ENCODE assay signal across 9 cellular contexts in the genomic region with DNA sequence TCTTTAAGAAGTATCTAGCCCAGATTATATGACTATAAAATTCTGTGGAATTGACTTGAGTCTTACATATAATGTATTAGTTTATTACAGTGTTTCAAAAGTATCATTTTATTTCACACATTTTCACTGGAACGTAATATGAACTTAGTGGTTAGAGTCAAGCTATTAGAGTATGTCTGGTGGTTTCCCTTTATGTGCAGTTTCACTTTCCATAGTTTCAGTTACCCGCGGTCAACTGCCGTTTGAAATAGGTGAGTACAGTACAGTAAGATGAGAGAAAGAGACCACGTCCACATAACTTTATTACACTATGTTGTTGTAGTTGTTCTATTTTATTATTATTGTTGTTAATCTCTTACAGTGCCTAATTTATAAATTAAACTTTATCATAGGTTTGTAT. TPM values are rescaled to one million over a fixed set of nuclear protein-coding genes. Genes with fewer than 3 reads are reported as not detected.
DNase-seq lines count a peak whose midpoint lies in the region; ATAC-seq, FAIRE-seq and TF ChIP-seq lines count a peak whose summit lies in the region.
"Had no signal": no experiment of that assay in that cellular context is flagged by ENCODE, and none has a peak within 500 bp of the region (broad histone marks: within the 10 kb centered on the region; RNA-seq: fewer than 3 reads in every experiment).

No MANE protein-coding gene starts in this region.

- H3K27me3 Mint-ChIP-seq in CD8-positive, alpha-beta T cell (ENCODE audit: low read depth) = no peaks in the 10 kb centered on the region
- no peaks in the 10 kb centered on the region for H3K27me3 Mint-ChIP-seq in T-helper 2 cell treated with Interferon-gamma antibody and Interleukin-4, amounts not matched to agents 5 μg/mL and 100 μg/mL, for 36 hours (ENCODE audit: low read depth)
- no peaks in the 10 kb centered on the region for H3K27me3 Mint-ChIP-seq in WTC11 (ENCODE audit: low read depth)

- H3K4me1 Mint-ChIP-seq in CD8-positive, alpha-beta T cell (ENCODE audit: low read depth) = peaks cover 23% of the 10 kb centered on the region
- peaks cover 10% of the 10 kb centered on the region for H3K4me1 Mint-ChIP-seq in T-helper 2 cell treated with Interferon-gamma antibody and Interleukin-4, amounts not matched to agents 5 μg/mL and 100 μg/mL, for 36 hours (ENCODE audit: low read depth)
- H3K4me1 Mint-ChIP-seq in WTC11 = no peaks in the 10 kb centered on the region

- H3K27me3 ChIP-seq in CD8-positive, alpha-beta T cell (ENCODE audit: insufficient read depth, low read length) = no peaks in the 10 kb centered on the region
- H3K27me3 ChIP-seq: ovary had no signal

- H3K4me3 ChIP-seq in CD8-positive, alpha-beta T cell (ENCODE audit: low read depth, low read length) = no peak overlapping the region
- H3K4me3 ChIP-seq: ovary had no signal

- POLR2A ChIA-PET in CD8-positive, alpha-beta T cell (lab: Charles Lee) = no interaction called here
- POLR2A ChIA-PET in WTC11 (lab: Charles Lee) = no interaction called here

- H3K9me3 Mint-ChIP-seq in CD8-positive, alpha-beta T cell = no peaks in the 10 kb centered on the region
- H3K9me3 Mint-ChIP-seq in T-helper 2 cell treated with Interferon-gamma antibody and Interleukin-4, amounts not matched to agents 5 μg/mL and 100 μg/mL, for 36 hours = no peaks in the 10 kb centered on the region
- H3K9me3 Mint-ChIP-seq in WTC11 = no peaks in the 10 kb centered on the region

- no peak overlapping the region for H3K4me3 Mint-ChIP-seq in CD8-positive, alpha-beta T cell
- H3K4me3 Mint-ChIP-seq in T-helper 2 cell treated with Interferon-gamma antibody and Interleukin-4, amounts not matched to agents 5 μg/mL and 100 μg/mL, for 36 hours = no peak overlapping the region
- H3K4me3 Mint-ChIP-seq in WTC11 = no peak overlapping the region

- DNase-seq in CD8-positive, alpha-beta T cell = peak in 1 of 7 experiments; percentile 20
- DNase-seq in GM19239 (ENCODE audit: insufficient read length, low spot score) (peak; percentile 18), ecto neural progenitor cell (ENCODE audit: low spot score) (no peak), NCI-H2196 treated with DMSO at 0.1 percent for 48 hours (lab: John Stamatoyannopoulos, UW; ENCODE audit: unreplicated experiment) (no peak), WTC11 (ENCODE audit: low spot score) (no peak)
- peak; percentile 12 for DNase-seq in T-helper 2 cell treated with Interferon-gamma antibody and Interleukin-4, amounts not matched to agents 5 μg/mL and 100 μg/mL, for 36 hours (ENCODE audit: low spot score)
- no peak for DNase-seq in stimulated activated naive CD4-positive, alpha-beta T cell (lab: John Stamatoyannopoulos, UW)
- DNase-seq: ovary had no signal

- H3K36me3 Mint-ChIP-seq in CD8-positive, alpha-beta T cell = peaks cover 15% of the 10 kb centered on the region
- peaks cover 5% of the 10 kb centered on the region for H3K36me3 Mint-ChIP-seq in T-helper 2 cell treated with Interferon-gamma antibody and Interleukin-4, amounts not matched to agents 5 μg/mL and 100 μg/mL, for 36 hours (ENCODE audit: low read depth)
- no peaks in the 10 kb centered on the region for H3K36me3 Mint-ChIP-seq in WTC11

- no peaks in the 10 kb centered on the region for H3K4me1 ChIP-seq in CD8-positive, alpha-beta T cell (ENCODE audit: insufficient read depth, low read length)

- H3K9me3 ChIP-seq in CD8-positive, alpha-beta T cell (ENCODE audit: low read length) = no peaks in the 10 kb centered on the region
- H3K9me3 ChIP-seq: ovary had no signal

- H3K27ac Mint-ChIP-seq in CD8-positive, alpha-beta T cell = peak overlapping the region; percentile 77
- H3K27ac Mint-ChIP-seq in T-helper 2 cell treated with Interferon-gamma antibody and Interleukin-4, amounts not matched to agents 5 μg/mL and 100 μg/mL, for 36 hours = no peak overlapping the region
- no peak overlapping the region for H3K27ac Mint-ChIP-seq in WTC11

- no peaks in the 10 kb centered on the region for H3K36me3 ChIP-seq in CD8-positive, alpha-beta T cell (ENCODE audit: insufficient read depth, low read length)
- H3K36me3 ChIP-seq: ovary had no signal

- intact Hi-C loops in CD8-positive, alpha-beta T cell (cut with DNase I, micrococcal nuclease) = loop anchor here in 1 of 2 experiments (10.0 kb wide), 1 partner anchor 619 kb away; no protein-coding TSS in a partner anchor

- no peak overlapping the region for H3K27ac ChIP-seq in CD8-positive, alpha-beta T cell (ENCODE audit: low read depth, low read length)
- H3K27ac ChIP-seq: ovary had no signal

- CTCF ChIA-PET in CD8-positive, alpha-beta T cell (lab: Charles Lee) = interaction anchor here (1.9 kb wide), 1 partner anchor 813 kb away, joined by 5 read pairs; no protein-coding TSS in a partner anchor
- CTCF ChIA-PET in WTC11 (lab: Charles Lee) = interaction anchor here (4.6 kb wide), 1 partner anchor 154 kb away, joined by 37 read pairs; no protein-coding TSS in a partner anchor

- FAIRE-seq in GM19239 (lab: Jason Lieb, UNC) = peak; percentile 92

- TF ChIP-seq CTCF in CD8-positive, alpha-beta T cell (IDR thresholded peaks at IDR 0.05) = no peak
- TF ChIP-seq CTCF in WTC11 (IDR thresholded peaks at IDR 0.05) = no peak

- ATAC-seq in CD8-positive, alpha-beta T cell = peak; percentile 75
- ATAC-seq in HG03045 (IDR thresholded peaks at IDR 0.05; ENCODE audit: unreplicated experiment) = peak; percentile 99
- no peak for ATAC-seq in WTC11

TF ChIP-seq in WTC11, 78 proteins besides CTCF, POLR2A, EP300 and RAD21 (continues in another document):
- TF ChIP-seq, protein P1, sequence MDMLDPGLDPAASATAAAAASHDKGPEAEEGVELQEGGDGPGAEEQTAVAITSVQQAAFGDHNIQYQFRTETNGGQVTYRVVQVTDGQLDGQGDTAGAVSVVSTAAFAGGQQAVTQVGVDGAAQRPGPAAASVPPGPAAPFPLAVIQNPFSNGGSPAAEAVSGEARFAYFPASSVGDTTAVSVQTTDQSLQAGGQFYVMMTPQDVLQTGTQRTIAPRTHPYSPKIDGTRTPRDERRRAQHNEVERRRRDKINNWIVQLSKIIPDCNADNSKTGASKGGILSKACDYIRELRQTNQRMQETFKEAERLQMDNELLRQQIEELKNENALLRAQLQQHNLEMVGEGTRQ (CRISPR knock-in tag; IDR thresholded peaks at IDR 0.05) = no peak
- TF ChIP-seq TP53 (CRISPR knock-in tag; IDR thresholded peaks at IDR 0.05) (no peak), ARID4B (CRISPR knock-in tag; IDR thresholded peaks at IDR 0.05; ENCODE audit: borderline replicate concordance) (no peak), HMGXB4 (CRISPR knock-in tag; IDR thresholded peaks at IDR 0.05) (no peak), ETV6 (CRISPR knock-in tag; IDR thresholded peaks at IDR 0.05) (no peak), NFE2L1 (CRISPR knock-in tag; IDR thresholded peaks at IDR 0.05) (no peak), ZNF138 (CRISPR knock-in tag; conservative IDR thresholded peaks at IDR 0.05) (no peak), CBFB (CRISPR knock-in tag; IDR thresholded peaks at IDR 0.05; ENCODE audit: low read depth) (no peak)
- TF ChIP-seq, protein P2, sequence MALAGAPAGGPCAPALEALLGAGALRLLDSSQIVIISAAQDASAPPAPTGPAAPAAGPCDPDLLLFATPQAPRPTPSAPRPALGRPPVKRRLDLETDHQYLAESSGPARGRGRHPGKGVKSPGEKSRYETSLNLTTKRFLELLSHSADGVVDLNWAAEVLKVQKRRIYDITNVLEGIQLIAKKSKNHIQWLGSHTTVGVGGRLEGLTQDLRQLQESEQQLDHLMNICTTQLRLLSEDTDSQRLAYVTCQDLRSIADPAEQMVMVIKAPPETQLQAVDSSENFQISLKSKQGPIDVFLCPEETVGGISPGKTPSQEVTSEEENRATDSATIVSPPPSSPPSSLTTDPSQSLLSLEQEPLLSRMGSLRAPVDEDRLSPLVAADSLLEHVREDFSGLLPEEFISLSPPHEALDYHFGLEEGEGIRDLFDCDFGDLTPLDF (CRISPR knock-in tag; IDR thresholded peaks at IDR 0.05) = no peak

RNA-seq across cellular contexts. Expression of gene COMMD10, which starts 50.5 kb away (rescaled TPM):
- total RNA-seq in CD8-positive, alpha-beta T cell = 10 to 100 TPM; 18.0 to 18.8 TPM
- 34.5 to 49.0 TPM (median 44.8 TPM) in 3 replicates for total RNA-seq in WTC11 (2021)

Comparison
In these comparisons a context has a peak if more than half of its experiments do, and no peak if none do; other contexts are left out.
1. DNase-seq: peak in GM19239 (single experiment) and T-helper 2 cell treated with Interferon-gamma antibody and Interleukin-4, amounts not matched to agents 5 μg/mL and 100 μg/mL, for 36 hours (single experiment); none in ecto neural progenitor cell (single experiment), NCI-H2196 treated with DMSO at 0.1 percent for 48 hours (single experiment), WTC11 (single experiment) and stimulated activated naive CD4-positive, alpha-beta T cell (0 of 6).